Comparison of ENCODE assay signal across 10 cellular contexts in the genomic region with DNA sequence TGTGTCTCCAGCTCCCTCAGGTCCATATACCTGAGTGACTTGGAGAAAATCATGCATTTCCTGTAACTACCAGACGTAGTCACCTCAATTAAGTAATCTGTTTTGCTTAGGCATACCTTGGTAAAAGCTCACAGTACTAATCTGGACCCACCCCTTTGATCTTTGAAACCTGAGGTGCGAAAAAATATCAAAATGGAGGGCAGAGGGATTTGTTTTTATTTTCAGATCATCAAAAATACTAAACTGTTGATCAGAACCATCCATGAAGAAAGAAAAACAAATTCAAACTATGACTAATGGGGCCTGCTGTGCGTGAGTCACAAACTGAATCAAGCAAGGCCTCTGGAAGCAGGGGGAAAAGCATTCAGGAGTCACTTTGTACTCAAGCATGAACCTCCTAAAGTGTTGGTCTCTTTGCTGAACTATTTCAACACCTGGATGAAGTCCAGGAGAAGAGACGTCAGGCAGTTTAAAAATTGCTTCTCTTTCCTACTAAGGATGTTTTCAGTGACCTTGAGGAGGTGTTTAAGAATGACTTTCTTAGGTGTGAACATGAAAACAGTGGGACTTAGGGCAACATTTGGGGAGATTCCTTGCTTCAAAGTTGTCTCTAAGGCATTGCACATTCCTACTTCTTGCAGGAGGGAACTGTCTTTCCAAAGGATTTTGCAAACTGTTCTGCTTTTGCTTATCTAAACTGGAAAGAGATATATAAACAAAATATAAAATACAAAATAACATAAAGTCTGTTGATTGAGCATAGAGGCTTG.
A peak's percentile ranks its signal among the peaks of the same experiment; 100 is the strongest.
DNase-seq lines count a peak whose midpoint lies in the region; ATAC-seq, FAIRE-seq and TF ChIP-seq lines count a peak whose summit lies in the region.
"Had no signal": no experiment of that assay in that cellular context is flagged by ENCODE, and none has a peak within 500 bp of the region (broad histone marks: within the 10 kb centered on the region; RNA-seq: fewer than 3 reads in every experiment).

No MANE protein-coding gene starts in this region.

- no peaks in the 10 kb centered on the region for H4K20me1 ChIP-seq in IMR-90 (ENCODE audit: insufficient read depth, low read length)
- no peaks in the 10 kb centered on the region for H4K20me1 ChIP-seq in endothelial cell of umbilical vein (replicated peaks; ENCODE audit: control insufficient read depth, extremely low read depth, insufficient read depth, low read length)

- H3K4me1 ChIP-seq in IMR-90 (ENCODE audit: control insufficient read depth, insufficient read depth, low read length) (peaks cover 17% of the 10 kb centered on the region), endothelial cell of umbilical vein (ENCODE audit: control insufficient read depth, extremely low read depth, insufficient read depth, low read length) (peaks cover 59% of the 10 kb centered on the region)

- H3K27ac ChIP-seq in IMR-90 (ENCODE audit: insufficient read depth, low read length), result peak overlapping the region; percentile 100
- peak overlapping the region; percentile 77 for H3K27ac ChIP-seq in endothelial cell of umbilical vein (ENCODE audit: insufficient read depth, low read depth, low read length)

- peak overlapping the region; percentile 99 for H4K5ac ChIP-seq in IMR-90 (ENCODE audit: low read depth, low read length)

- POLR2A ChIA-PET in IMR-90 (lab: Charles Lee; ENCODE audit: unreplicated experiment), result interaction anchor here (1.0 kb wide), 1 partner anchor 32 kb away, joined by 4 read pairs; no protein-coding TSS in a partner anchor
- POLR2A ChIA-PET in endothelial cell of umbilical vein (lab: Charles Lee), result no interaction called here
- POLR2A ChIA-PET in activated CD4-positive, alpha-beta memory T cell treated with anti-CD3 and anti-CD28 coated beads for 36 hours (lab: Charles Lee), result no interaction called here

- peak overlapping the region; percentile 90 for H3K23ac ChIP-seq in IMR-90 (ENCODE audit: low read depth, low read length)

- H2BK20ac ChIP-seq in IMR-90 (ENCODE audit: low read depth, low read length), result peak overlapping the region; percentile 90

- in situ Hi-C loops in IMR-90 (cut with MboI; ENCODE audit: low sequenced_read_pairs), result no loop called here

- CTCF ChIA-PET in IMR-90 (lab: Yijun Ruan, JAX), result no interaction called here
- CTCF ChIA-PET in endothelial cell of umbilical vein (lab: Charles Lee), result interaction anchor here (0.7 kb wide), 1 partner anchor 9 kb away, joined by 3 read pairs; no protein-coding TSS in a partner anchor
- CTCF ChIA-PET in activated CD4-positive, alpha-beta memory T cell treated with anti-CD3 and anti-CD28 coated beads for 36 hours (lab: Charles Lee), result no interaction called here

- H4K91ac ChIP-seq in IMR-90 (ENCODE audit: insufficient read depth, low read depth, low read length), result peak overlapping the region; percentile 80

- H3K4me3 Mint-ChIP-seq in mesothelial cell of epicardium (no peak overlapping the region), immature natural killer cell (no peak overlapping the region)
- no peak overlapping the region for H3K4me3 Mint-ChIP-seq in activated CD4-positive, alpha-beta memory T cell treated with anti-CD3 and anti-CD28 coated beads for 36 hours
- H3K4me3 Mint-ChIP-seq: activated T-cell treated with anti-CD3 and anti-CD28 coated beads, Interleukin-2, amount 50 U/mL, for 72 hours had no signal

- H3K18ac ChIP-seq in IMR-90 (ENCODE audit: low read depth, low read length), result peak overlapping the region; percentile 100

- H3K4me3 ChIP-seq in IMR-90 (ENCODE audit: insufficient read depth, low read depth, low read length) (no peak overlapping the region), endothelial cell of umbilical vein (replicated peaks in 1 of 3; ENCODE audit: insufficient read depth in 1 of 3, low read depth in 1 of 3, low read length in 3 of 3) (no peak overlapping the region)

- H3K9me1 ChIP-seq in IMR-90 (ENCODE audit: insufficient read depth, low read length) (peaks cover 8% of the 10 kb centered on the region), endothelial cell of umbilical vein (replicated peaks; ENCODE audit: control insufficient read depth, extremely low read depth, insufficient read depth, low read length) (no peaks in the 10 kb centered on the region)

- H3K56ac ChIP-seq in IMR-90 (ENCODE audit: extremely low read depth, insufficient read depth, low read length), result peak overlapping the region; percentile 68

- H3K9me3 ChIP-seq in IMR-90 (ENCODE audit: control insufficient read depth, insufficient read depth, low read length), result no peaks in the 10 kb centered on the region
- no peaks in the 10 kb centered on the region for H3K9me3 ChIP-seq in endothelial cell of umbilical vein (replicated peaks; ENCODE audit: control insufficient read depth, insufficient read depth, low read length)

- H3K36me3 ChIP-seq in IMR-90 (ENCODE audit: control insufficient read depth, insufficient read depth, low read length) (no peaks in the 10 kb centered on the region), endothelial cell of umbilical vein (ENCODE audit: control insufficient read depth in 2 of 2, extremely low read depth in 1 of 2, insufficient read depth in 2 of 2, low read length in 2 of 2) (no peaks in the 10 kb centered on the region)

- peak overlapping the region; percentile 42 to 85 for H4K8ac ChIP-seq in IMR-90 (ENCODE audit: low read depth in 2 of 2, low read length in 2 of 2)

- H3K4me2 ChIP-seq in IMR-90 (ENCODE audit: low read depth, low read length) (peak overlapping the region; percentile 64), endothelial cell of umbilical vein (ENCODE audit: insufficient read depth, low read length) (peak overlapping the region; percentile 47)

- H3K9ac ChIP-seq in IMR-90 (ENCODE audit: low read depth, low read length) (peak overlapping the region; percentile 48), endothelial cell of umbilical vein (replicated peaks; ENCODE audit: extremely low read depth, insufficient read depth, low read length) (no peak overlapping the region)

- H2AFZ ChIP-seq in IMR-90 (replicated peaks; ENCODE audit: low read length, poor library complexity) (no peak overlapping the region), endothelial cell of umbilical vein (ENCODE audit: low read depth, low read length) (peak overlapping the region; percentile 75)

- 0% methylated on average over 1 of the region's 4 CpGs; no CpG with 5 or more reads in 1 of the 2 experiments for WGBS in IMR-90 (ENCODE audit: extremely low coverage in 2 of 2, insufficient read length in 1 of 2), 2 experiments

- dilution Hi-C loops in IMR-90 (cut with HindIII; ENCODE audit: low sequenced_read_pairs, unreplicated experiment), result no loop called here
- dilution Hi-C loops in endothelial cell of umbilical vein (cut with MboI; ENCODE audit: extremely low pct_ligation_motif_present, low sequenced_read_pairs), result no loop called here

- ATAC-seq in IMR-90 (ENCODE audit: low read depth), result peak; percentile 79
- ATAC-seq: activated T-cell treated with anti-CD3 and anti-CD28 coated beads, Interleukin-2, amount 50 U/mL, for 72 hours had no signal

- H3K4ac ChIP-seq in IMR-90 (ENCODE audit: low read depth, low read length), result peak overlapping the region; percentile 82

- peak; percentile 96 for FAIRE-seq in endothelial cell of umbilical vein (lab: Jason Lieb, UNC)

- no peaks in the 10 kb centered on the region for H3K27me3 Mint-ChIP-seq in mesothelial cell of epicardium (ENCODE audit: low read depth)
- no peaks in the 10 kb centered on the region for H3K27me3 Mint-ChIP-seq in activated CD4-positive, alpha-beta memory T cell treated with anti-CD3 and anti-CD28 coated beads for 36 hours
- H3K27me3 Mint-ChIP-seq in immature natural killer cell (ENCODE audit: low read depth in 3 of 3), result no peaks in the 10 kb centered on the region

- TF ChIP-seq POLR2A in IMR-90 (IDR thresholded peaks at IDR 0.05; ENCODE audit: low read depth, low read length) (no peak), endothelial cell of umbilical vein (IDR thresholded peaks at IDR 0.05; ENCODE audit: low read depth, low read length) (no peak)

- peak overlapping the region; percentile 99 for H2BK5ac ChIP-seq in IMR-90 (ENCODE audit: low read depth, low read length, poor library complexity, severe bottlenecking)

- H3K9me3 Mint-ChIP-seq in mesothelial cell of epicardium (no peaks in the 10 kb centered on the region), immature natural killer cell (peaks cover 0 to 12% (median 6%) of the 10 kb centered on the region in 6 donors)
- H3K9me3 Mint-ChIP-seq in activated CD4-positive, alpha-beta memory T cell treated with anti-CD3 and anti-CD28 coated beads for 36 hours, result no peaks in the 10 kb centered on the region

- DNase-seq in 8988T, result peak; percentile 13
- peak; percentile 98 for DNase-seq in IMR-90
- DNase-seq in endothelial cell of umbilical vein (ENCODE audit: low read depth, low spot score), result peak; percentile 89
- DNase-seq in mesothelial cell of epicardium (ENCODE audit: low spot score in 2 of 2, unreplicated experiment in 2 of 2), result no peak
- no peak for DNase-seq in stimulated activated CD4-positive, alpha-beta T cell treated with anti-CD3 and anti-CD28 coated beads, Interleukin-4, amount 100 ng/mL, for 4 hours
- DNase-seq in activated CD4-positive, alpha-beta memory T cell treated with anti-CD3 and anti-CD28 coated beads for 36 hours, result no peak
- no peak for DNase-seq in immature natural killer cell
- DNase-seq in NCI-H748 treated with DMSO at 0.1 percent for 48 hours (lab: John Stamatoyannopoulos, UW), result no peak
- DNase-seq: activated T-cell treated with anti-CD3 and anti-CD28 coated beads, Interleukin-2, amount 50 U/mL, for 72 hours; NCI-H2029 treated with DMSO at 0.1 percent for 48 hours had no signal

- H3K4me1 Mint-ChIP-seq in mesothelial cell of epicardium (peaks cover 30% of the 10 kb centered on the region), immature natural killer cell (no peaks in the 10 kb centered on the region)
- no peaks in the 10 kb centered on the region for H3K4me1 Mint-ChIP-seq in activated CD4-positive, alpha-beta memory T cell treated with anti-CD3 and anti-CD28 coated beads for 36 hours (ENCODE audit: low read depth)

- intact Hi-C loops in IMR-90 (cut with micrococcal nuclease) (loop anchor here (1.0 to 10.0 kb wide), 3 partner anchors 57 to 552 kb away; partner anchors contain the start of gene LPAR1), endothelial cell of umbilical vein (cut with micrococcal nuclease) (loop anchor here (2.0 to 5.0 kb wide), 3 partner anchors 32 to 93 kb away; no protein-coding TSS in a partner anchor)
- intact Hi-C loops in activated CD4-positive, alpha-beta memory T cell treated with anti-CD3 and anti-CD28 coated beads for 36 hours (cut with micrococcal nuclease), result no loop called here

- TF ChIP-seq CTCF in IMR-90 (conservative IDR thresholded peaks at IDR 0.05; ENCODE audit: low read depth, low read length), result no peak
- no peak for TF ChIP-seq CTCF in endothelial cell of umbilical vein (IDR thresholded peaks at IDR 0.05; ENCODE audit: extremely low read depth in 1 of 2, insufficient read depth in 1 of 2, low read depth in 1 of 2, low read length in 2 of 2)
- TF ChIP-seq CTCF in mesothelial cell of epicardium (IDR thresholded peaks at IDR 0.05; ENCODE audit: unreplicated experiment), result no peak

- H3K36me3 Mint-ChIP-seq in mesothelial cell of epicardium (no peaks in the 10 kb centered on the region), immature natural killer cell (no peaks in the 10 kb centered on the region)
- H3K36me3 Mint-ChIP-seq in activated CD4-positive, alpha-beta memory T cell treated with anti-CD3 and anti-CD28 coated beads for 36 hours, result no peaks in the 10 kb centered on the region

- H3K14ac ChIP-seq in IMR-90 (replicated peaks; ENCODE audit: low read depth, low read length), result peak overlapping the region; percentile 62

- 0 out of 4 replicates have a peak, but pooled peaks cover 0 to 3% of the 10 kb centered on the region in 2 experiments for H3K79me1 ChIP-seq in IMR-90 (ENCODE audit: low read depth in 1 of 2, low read length in 2 of 2)

- BruUV-seq in IMR-90 (replicated peaks; lab: Mats Ljungman, UMichigan), result no TSS peak
- BruUV-seq in endothelial cell of umbilical vein (replicated peaks; lab: Mats Ljungman, UMichigan), result no TSS peak

- no peak; the same call in 1 of the 2 replicates for TF ChIP-seq RAD21 in IMR-90 (IDR thresholded peaks at IDR 0.05; ENCODE audit: low read length)

- peak overlapping the region; percentile 95 for H2AK5ac ChIP-seq in IMR-90 (ENCODE audit: low read depth, low read length)

- H3K27ac Mint-ChIP-seq in mesothelial cell of epicardium, result peak overlapping the region; percentile 7
- no peak overlapping the region for H3K27ac Mint-ChIP-seq in activated CD4-positive, alpha-beta memory T cell treated with anti-CD3 and anti-CD28 coated beads for 36 hours
- no peak overlapping the region for H3K27ac Mint-ChIP-seq in immature natural killer cell
- H3K27ac Mint-ChIP-seq: activated T-cell treated with anti-CD3 and anti-CD28 coated beads, Interleukin-2, amount 50 U/mL, for 72 hours had no signal

- H3K27me3 ChIP-seq in IMR-90 (ENCODE audit: control insufficient read depth, insufficient read depth, low read length) (no peaks in the 10 kb centered on the region), endothelial cell of umbilical vein (ENCODE audit: control insufficient read depth in 2 of 2, insufficient read depth in 2 of 2, low read length in 2 of 2) (no peaks in the 10 kb centered on the region)

- H2AK9ac ChIP-seq in IMR-90 (replicated peaks; ENCODE audit: low read depth, low read length, poor library complexity), result no peak overlapping the region

- no peaks in the 10 kb centered on the region for H3K79me2 ChIP-seq in endothelial cell of umbilical vein (ENCODE audit: control insufficient read depth, insufficient read depth, low read length)

- H2BK120ac ChIP-seq in IMR-90 (ENCODE audit: low read depth, low read length), result peak overlapping the region; percentile 84

- peak overlapping the region; percentile 63; the same call in 1 of the 3 replicates for H2BK15ac ChIP-seq in IMR-90 (ENCODE audit: low read depth, low read length)

Comparison
In these comparisons a context has a peak if more than half of its experiments do, and no peak if none do; other contexts are left out.
1. DNase-seq: peak in 8988T (single experiment), IMR-90 (single experiment) and endothelial cell of umbilical vein (single experiment); none in mesothelial cell of epicardium (0 of 2), stimulated activated CD4-positive, alpha-beta T cell treated with anti-CD3 and anti-CD28 coated beads, Interleukin-4, amount 100 ng/mL, for 4 hours (0 of 2), activated CD4-positive, alpha-beta memory T cell treated with anti-CD3 and anti-CD28 coated beads for 36 hours (single experiment), immature natural killer cell (0 of 3) and NCI-H748 treated with DMSO at 0.1 percent for 48 hours (single experiment).